7 cellular contexts compared by ENCODE assay signal in the genomic region with DNA sequence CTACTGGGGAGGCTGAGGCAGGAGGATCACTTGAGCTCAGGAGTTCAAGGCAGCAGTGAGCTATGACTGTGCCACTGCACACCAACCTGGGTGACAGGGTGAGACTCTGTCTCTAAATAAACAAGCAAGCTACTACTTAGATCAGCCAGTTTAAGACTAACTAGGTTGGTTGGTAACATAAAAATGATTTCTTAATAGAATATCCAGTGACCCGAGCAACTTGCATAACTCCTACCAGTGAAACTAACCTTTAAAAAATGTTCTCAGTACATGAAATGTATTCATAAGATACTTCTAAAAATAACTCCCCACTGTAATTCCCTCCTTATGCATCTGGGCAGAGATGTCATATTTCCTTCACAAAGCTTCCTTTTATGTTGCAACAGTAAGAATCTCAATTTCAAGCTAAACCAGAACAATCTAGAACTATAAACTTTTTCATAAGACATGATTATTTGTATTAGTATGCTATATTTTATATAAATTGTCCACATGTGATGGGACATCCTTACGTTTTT. TPM values are rescaled to one million over a fixed set of nuclear protein-coding genes. Genes with fewer than 3 reads are reported as not detected.
DNase-seq lines count a peak whose midpoint lies in the region; ATAC-seq and TF ChIP-seq lines count a peak whose summit lies in the region.

No MANE protein-coding gene starts in this region.

- H3K4me2 ChIP-seq in neural progenitor cell: no peak overlapping the region

- H2AFZ ChIP-seq in neural progenitor cell (replicated peaks): no peak overlapping the region

- H3K79me2 ChIP-seq in neural progenitor cell (ENCODE audit: low read depth): no peaks in the 10 kb centered on the region

- no peak overlapping the region for H3K27ac ChIP-seq in neural progenitor cell

- DNase-seq in NB4 (ENCODE audit: low read depth): peak; percentile 78
- DNase-seq in central memory CD8-positive, alpha-beta T cell (ENCODE audit: low spot score in 2 of 2): no peak
- no peak for DNase-seq in neural crest cell (ENCODE audit: low read depth, low spot score)
- DNase-seq in neural progenitor cell (ENCODE audit: low spot score): no peak
- no peak for DNase-seq in GM10266 (ENCODE audit: extremely low spot score)

- peak; percentile 12 for ATAC-seq in GM18517 (IDR thresholded peaks at IDR 0.05; ENCODE audit: unreplicated experiment)
- ATAC-seq in central memory CD8-positive, alpha-beta T cell (replicated peaks; ENCODE audit: extremely low read depth, poor library complexity, severe bottlenecking): no peak
- ATAC-seq in HG03159 (IDR thresholded peaks at IDR 0.05; ENCODE audit: unreplicated experiment): no peak

- no peaks in the 10 kb centered on the region for H4K20me1 ChIP-seq in neural progenitor cell (ENCODE audit: low read depth)

- no peaks in the 10 kb centered on the region for H3F3A ChIP-seq in neural progenitor cell (ENCODE audit: low read depth)

- no peak overlapping the region for H3K9ac ChIP-seq in neural progenitor cell

- no peaks in the 10 kb centered on the region for H3K36me3 ChIP-seq in neural progenitor cell

- H3K4me1 Mint-ChIP-seq in central memory CD8-positive, alpha-beta T cell: peaks cover 51% of the 10 kb centered on the region
- H3K4me1 Mint-ChIP-seq in neural crest cell (peaks cover 18% of the 10 kb centered on the region), neural progenitor cell (no peaks in the 10 kb centered on the region)

- peak overlapping the region; percentile 85 for H3K27ac Mint-ChIP-seq in central memory CD8-positive, alpha-beta T cell (ENCODE audit: low read depth)
- peak overlapping the region; percentile 7 for H3K27ac Mint-ChIP-seq in neural crest cell (ENCODE audit: unreplicated experiment)
- H3K27ac Mint-ChIP-seq in neural progenitor cell: no peak overlapping the region

- H3K36me3 Mint-ChIP-seq in central memory CD8-positive, alpha-beta T cell (ENCODE audit: insufficient read depth): no peaks in the 10 kb centered on the region
- peaks cover 2% of the 10 kb centered on the region for H3K36me3 Mint-ChIP-seq in neural crest cell (ENCODE audit: low read depth)
- H3K36me3 Mint-ChIP-seq in neural progenitor cell: no peaks in the 10 kb centered on the region

- H3K27me3 Mint-ChIP-seq in central memory CD8-positive, alpha-beta T cell: no peaks in the 10 kb centered on the region
- H3K27me3 Mint-ChIP-seq in neural crest cell (ENCODE audit: low read depth): no peaks in the 10 kb centered on the region
- peaks cover 2% of the 10 kb centered on the region for H3K27me3 Mint-ChIP-seq in neural progenitor cell (ENCODE audit: insufficient read depth, low read depth)

- H3K4me3 ChIP-seq in NB4 (ENCODE audit: low read depth, low read length) (peak overlapping the region; percentile 74), neural progenitor cell (no peak overlapping the region)

- no peaks in the 10 kb centered on the region for H3K9me3 Mint-ChIP-seq in central memory CD8-positive, alpha-beta T cell
- peaks cover 3% of the 10 kb centered on the region for H3K9me3 Mint-ChIP-seq in neural crest cell
- H3K9me3 Mint-ChIP-seq in neural progenitor cell: peaks cover 4% of the 10 kb centered on the region

- no peak for TF ChIP-seq CTCF in NB4 (IDR thresholded peaks at IDR 0.05; ENCODE audit: low read depth, low read length)
- no peak for TF ChIP-seq CTCF in neural crest cell (conservative IDR thresholded peaks at IDR 0.05)
- no peak for TF ChIP-seq CTCF in neural progenitor cell (IDR thresholded peaks at IDR 0.05)
- TF ChIP-seq CTCF in GM10266 (IDR thresholded peaks at IDR 0.05; ENCODE audit: control insufficient read depth, insufficient read depth, low read depth, missing control alignments): no peak

- no peaks in the 10 kb centered on the region for H3K4me1 ChIP-seq in neural progenitor cell

- no peaks in the 10 kb centered on the region for H3K9me3 ChIP-seq in neural progenitor cell (ENCODE audit: low read depth)

- H3K4me3 Mint-ChIP-seq in central memory CD8-positive, alpha-beta T cell: peak overlapping the region; percentile 88
- H3K4me3 Mint-ChIP-seq in neural crest cell: no peak overlapping the region
- H3K4me3 Mint-ChIP-seq in neural progenitor cell: no peak overlapping the region

- H3K27me3 ChIP-seq in neural progenitor cell: no peaks in the 10 kb centered on the region

- TF ChIP-seq POLR2A in NB4 (IDR thresholded peaks at IDR 0.05; ENCODE audit: extremely low read depth, insufficient read length): no peak

RNA-seq across cellular contexts. Expression of a gene that starts 15.8 kb away (rescaled TPM):
- total RNA-seq in neural crest cell (13.4 and 15.2 TPM in 2 replicates), neural progenitor cell (ENCODE audit: low replicate concordance) (1.1 and 1.7 TPM in 2 replicates)

RNA-seq across cellular contexts. Expression of a gene that starts 19.5 kb away (rescaled TPM):
- total RNA-seq in neural crest cell (44.8 and 50.7 TPM in 2 replicates), neural progenitor cell (ENCODE audit: low replicate concordance) (59.4 and 64.3 TPM in 2 replicates)
